In the genomic region with DNA sequence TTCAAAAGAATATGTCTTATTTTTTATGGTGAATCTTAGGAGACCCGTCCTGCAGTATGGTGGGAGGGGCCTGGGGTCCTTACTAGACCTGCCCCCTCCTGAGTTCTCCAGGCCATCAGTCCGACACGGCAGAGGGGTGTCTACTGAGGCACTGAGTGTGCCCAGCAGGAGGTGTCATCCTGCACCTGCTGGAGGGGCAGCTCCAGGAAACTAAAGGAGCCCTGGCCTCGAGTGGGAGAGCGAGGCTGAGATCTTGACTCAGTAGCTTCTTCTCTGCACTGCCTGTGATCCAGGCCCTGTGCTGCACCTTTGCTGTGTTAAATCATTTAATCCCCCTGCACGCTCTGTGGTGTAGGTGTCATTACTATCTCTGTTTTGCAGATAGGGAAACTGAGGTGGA, we compare ENCODE assay signal across 17 cellular contexts.
"Had no signal": no experiment of that assay in that cellular context is flagged by ENCODE, and none has a peak within 500 bp of the region (broad histone marks: within the 10 kb centered on the region; RNA-seq: fewer than 3 reads in every experiment).

No MANE protein-coding gene starts in this region.

- H3K27ac Mint-ChIP-seq: activated CD4-positive, alpha-beta T cell treated with anti-CD3 and anti-CD28 coated beads for 36 hours; activated CD8-positive, alpha-beta T cell treated with anti-CD3 and anti-CD28 coated beads, Interleukin-2, amount 10 ng/mL, durations not matched to agents 7 days and 5 days; activated naive CD4-positive, alpha-beta T cell treated with anti-CD3 and anti-CD28 coated beads, Interleukin-2, amount 50 U/mL, for 24 hours had no signal

- H3K9me3 ChIP-seq: breast epithelium, SJCRH30, SK-N-SH had no signal

- H3K4me3 Mint-ChIP-seq: activated CD4-positive, alpha-beta T cell treated with anti-CD3 and anti-CD28 coated beads for 36 hours; activated CD8-positive, alpha-beta T cell treated with anti-CD3 and anti-CD28 coated beads, Interleukin-2, amount 10 ng/mL, durations not matched to agents 7 days and 5 days; activated naive CD4-positive, alpha-beta T cell treated with anti-CD3 and anti-CD28 coated beads, Interleukin-2, amount 50 U/mL, for 24 hours had no signal

- H3K27ac ChIP-seq: breast epithelium, SJCRH30, VCaP had no signal

- H3K4me1 ChIP-seq: breast epithelium, SJCRH30 had no signal

- H3K9me3 Mint-ChIP-seq: activated naive CD4-positive, alpha-beta T cell treated with anti-CD3 and anti-CD28 coated beads, Interleukin-2, amount 50 U/mL, for 24 hours had no signal

- H3K4me1 Mint-ChIP-seq: activated CD4-positive, alpha-beta T cell treated with anti-CD3 and anti-CD28 coated beads for 36 hours; activated naive CD4-positive, alpha-beta T cell treated with anti-CD3 and anti-CD28 coated beads, Interleukin-2, amount 50 U/mL, for 24 hours had no signal

- H3K36me3 Mint-ChIP-seq: activated naive CD4-positive, alpha-beta T cell treated with anti-CD3 and anti-CD28 coated beads, Interleukin-2, amount 50 U/mL, for 24 hours had no signal

- DNase-seq: activated CD4-positive, alpha-beta T cell treated with anti-CD3 and anti-CD28 coated beads for 36 hours; activated CD4-positive, alpha-beta T cell treated with anti-CD3 and anti-CD28 coated beads, Interleukin-2, amount 50 U/mL, for 1 hour; aorta; caudate nucleus; KG1; NCI-H1048; NCI-H510A; NCI-H526 treated with DMSO at 0.1 percent for 48 hours; OCI-M1; RPMI8226; SJCRH30; SK-N-SH; T-helper 1 cell had no signal

- H3K36me3 ChIP-seq: breast epithelium, SJCRH30 had no signal

- H3K4me3 ChIP-seq: breast epithelium, SJCRH30 had no signal
